ENCODE assay signal across 8 cellular contexts in genomic region chrX:131821945-131822622, GRCh38.
DNase-seq lines count a peak whose midpoint lies in the region; ATAC-seq and TF ChIP-seq lines count a peak whose summit lies in the region.

No MANE protein-coding gene starts in this region.

- peaks cover 1% of the 10 kb centered on the region for H3K36me3 Mint-ChIP-seq in glutamatergic neuron (ENCODE audit: unreplicated experiment)

- DNase-seq in amniotic stem cell (lab: John Stamatoyannopoulos, UW), result peak; percentile 3
- DNase-seq in mucosa of gallbladder (ENCODE audit: low spot score), result peak; percentile 88
- DNase-seq in glutamatergic neuron, result no peak
- DNase-seq in effector CD8-positive, alpha-beta T cell (lab: John Stamatoyannopoulos, UW), result no peak
- no peak for DNase-seq in GM20000 (ENCODE audit: low spot score)

- ATAC-seq in GM18499 (IDR thresholded peaks at IDR 0.05; ENCODE audit: insufficient read depth, unreplicated experiment) (peak; percentile 55), HG03025 (IDR thresholded peaks at IDR 0.05; ENCODE audit: low FRiP score, unreplicated experiment) (peak; percentile 68), HG03039 (IDR thresholded peaks at IDR 0.05; ENCODE audit: unreplicated experiment) (no peak)

- TF ChIP-seq CTCF in glutamatergic neuron (IDR thresholded peaks at IDR 0.05; ENCODE audit: partially characterized antibody, unreplicated experiment) (no peak), GM20000 (IDR thresholded peaks at IDR 0.05; ENCODE audit: extremely low read depth, missing control alignments) (no peak)

- H3K27ac Mint-ChIP-seq in glutamatergic neuron (ENCODE audit: unreplicated experiment), result no peak overlapping the region

- no peaks in the 10 kb centered on the region for H3K27me3 Mint-ChIP-seq in glutamatergic neuron (ENCODE audit: unreplicated experiment)

- H3K4me3 Mint-ChIP-seq in glutamatergic neuron (ENCODE audit: unreplicated experiment), result no peak overlapping the region

- no peaks in the 10 kb centered on the region for H3K9me3 Mint-ChIP-seq in glutamatergic neuron (ENCODE audit: unreplicated experiment)

- H3K4me1 Mint-ChIP-seq in glutamatergic neuron (ENCODE audit: low read depth, unreplicated experiment), result peaks cover 2% of the 10 kb centered on the region

Comparison
In these comparisons a context has a peak if more than half of its experiments do, and no peak if none do; other contexts are left out.
1. DNase-seq: peak in amniotic stem cell (single experiment) and mucosa of gallbladder (single experiment); none in glutamatergic neuron (single experiment), effector CD8-positive, alpha-beta T cell (single experiment) and GM20000 (single experiment).